In genomic region chr11:62542111-62542745, GRCh38 we compare ENCODE assay signal across 8 cellular contexts. TPM values are rescaled to one million over a fixed set of nuclear protein-coding genes. Genes with fewer than 3 reads are reported as not detected.
DNase-seq lines count a peak whose midpoint lies in the region; ATAC-seq and TF ChIP-seq lines count a peak whose summit lies in the region.

No MANE protein-coding gene starts in this region.

- H3K27ac ChIP-seq in gastroesophageal sphincter (peak overlapping the region; percentile 94 to 100 (median 96)), stomach smooth muscle (ENCODE audit: low read length) (peak overlapping the region; percentile 94)

- peaks cover 7% of the 10 kb centered on the region for H3K36me3 Mint-ChIP-seq in T-helper 17 cell (ENCODE audit: low read depth)

- H3K27me3 ChIP-seq in gastroesophageal sphincter = no peaks in the 10 kb centered on the region
- H3K27me3 ChIP-seq in stomach smooth muscle (ENCODE audit: control insufficient read depth in 1 of 2, insufficient read depth in 2 of 2, low read length in 2 of 2) = no peaks in the 10 kb centered on the region

- peaks cover 0 to 8% of the 10 kb centered on the region in 2 donors for H3K36me3 ChIP-seq in gastroesophageal sphincter
- peaks cover 0 to 4% of the 10 kb centered on the region in 2 donors for H3K36me3 ChIP-seq in stomach smooth muscle (ENCODE audit: control insufficient read depth in 2 of 2, insufficient read depth in 2 of 2, low read length in 2 of 2)

- H3K4me1 ChIP-seq in gastroesophageal sphincter = peaks cover 0 to 74% (median 51%) of the 10 kb centered on the region in 3 donors
- H3K4me1 ChIP-seq in stomach smooth muscle (ENCODE audit: control insufficient read depth, insufficient read depth, low read length) = peaks cover 71% of the 10 kb centered on the region

- peak; percentile 50 for DNase-seq in NCI-H748 (lab: John Stamatoyannopoulos, UW; ENCODE audit: unreplicated experiment)
- no peak for DNase-seq in NCI-H748 treated with DMSO at 0.1 percent for 48 hours (lab: John Stamatoyannopoulos, UW)
- no peak for DNase-seq in T-helper 17 cell
- DNase-seq in erythroblast (lab: John Stamatoyannopoulos, UW) = no peak
- DNase-seq in stimulated activated CD4-positive, alpha-beta T cell treated with anti-CD3 and anti-CD28 coated beads, Interleukin-4, amount 100 ng/mL, for 4 hours = no peak
- DNase-seq in foreskin melanocyte = no peak

- no peak for TF ChIP-seq EP300 in gastroesophageal sphincter (IDR thresholded peaks at IDR 0.05)

- H3K4me3 ChIP-seq in gastroesophageal sphincter = peak overlapping the region; percentile 81 to 85
- peak overlapping the region; percentile 64 to 95 for H3K4me3 ChIP-seq in stomach smooth muscle (ENCODE audit: low read length in 2 of 2)

- H3K27ac Mint-ChIP-seq in T-helper 17 cell = peak overlapping the region; percentile 100

- H3K27me3 Mint-ChIP-seq in T-helper 17 cell = no peaks in the 10 kb centered on the region

- peak overlapping the region; percentile 98 for H3K4me3 Mint-ChIP-seq in T-helper 17 cell

- H3K9me3 ChIP-seq in T-helper 17 cell (ENCODE audit: control insufficient read depth, low read length, poor library complexity, severe bottlenecking) (no peaks in the 10 kb centered on the region), gastroesophageal sphincter (no peaks in the 10 kb centered on the region), stomach smooth muscle (ENCODE audit: control insufficient read depth in 2 of 2, low read length in 2 of 2) (no peaks in the 10 kb centered on the region)

- H3K4me1 Mint-ChIP-seq in T-helper 17 cell = peaks cover 59% of the 10 kb centered on the region

- 0 to 31% methylated on average over 2 of the region's 6 CpGs for WGBS in gastroesophageal sphincter (ENCODE audit: low coverage in 1 of 2), 2 donors

- no peak for ATAC-seq in T-helper 17 cell
- ATAC-seq in gastroesophageal sphincter = no peak

- TF ChIP-seq POLR2A in gastroesophageal sphincter (IDR thresholded peaks at IDR 0.05) = no peak
- no peak for TF ChIP-seq POLR2A in erythroblast (IDR thresholded peaks at IDR 0.05; ENCODE audit: low read length)

- TF ChIP-seq CTCF in gastroesophageal sphincter (IDR thresholded peaks at IDR 0.05) = no peak

- H3K9ac ChIP-seq in stomach smooth muscle (ENCODE audit: low read length in 2 of 2) = peak overlapping the region; percentile 81 to 88

RNA-seq across cellular contexts. Expression of gene AHNAK, which starts 4.4 kb away (rescaled TPM):
- total RNA-seq in T-helper 17 cell = 100 to 1,000 TPM; 692 to 863 TPM
- 1,000 to 10,000 TPM; 1,348 to 2,181 (median 1,745) TPM for total RNA-seq in gastroesophageal sphincter

RNA-seq across cellular contexts. Expression of gene EEF1G, which starts 31.5 kb away (rescaled TPM):
- total RNA-seq in T-helper 17 cell (1,000 to 10,000 TPM; 1,954 to 1,984 TPM), gastroesophageal sphincter (1,000 to 10,000 TPM; 1,070 to 1,712 (median 1,374) TPM)

RNA-seq across cellular contexts. Expression of gene TUT1, which starts 49.1 kb away (rescaled TPM):
- total RNA-seq in T-helper 17 cell = 10 to 100 TPM; 20.9 to 23.2 TPM
- 1 to 10 TPM; 3.8 to 9.6 (median 7.6) TPM for total RNA-seq in gastroesophageal sphincter

RNA-seq across cellular contexts. Expression of gene MTA2, which starts 59.4 kb away (rescaled TPM):
- total RNA-seq in T-helper 17 cell (100 to 1,000 TPM; 140 to 175 TPM), gastroesophageal sphincter (10 to 100 TPM; 67.9 to 88.7 (median 85.6) TPM)
